10 cellular contexts compared by ENCODE assay signal in the genomic region with DNA sequence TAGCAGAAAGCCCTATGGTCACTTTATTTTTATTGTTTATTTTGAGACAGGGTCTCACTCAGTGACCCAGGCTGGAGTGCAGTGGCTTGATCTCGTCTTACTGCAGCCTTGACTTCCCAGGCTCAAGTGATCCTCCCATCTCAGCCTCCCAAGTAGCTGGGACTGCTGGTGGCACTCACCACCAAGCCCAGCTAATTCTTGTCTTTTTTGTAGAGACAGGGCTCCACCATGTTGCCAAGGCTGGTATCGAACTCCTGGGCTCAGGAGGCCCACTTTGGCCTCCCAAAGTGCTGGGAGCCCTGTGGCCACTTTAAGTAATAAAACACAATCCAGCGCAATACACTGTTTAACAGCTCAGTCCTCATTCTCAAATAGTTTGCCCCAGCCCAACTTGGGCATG.
A peak's percentile ranks its signal among the peaks of the same experiment; 100 is the strongest.
DNase-seq lines count a peak whose midpoint lies in the region; ATAC-seq, FAIRE-seq and TF ChIP-seq lines count a peak whose summit lies in the region.
"Had no signal": no experiment of that assay in that cellular context is flagged by ENCODE, and none has a peak within 500 bp of the region (broad histone marks: within the 10 kb centered on the region; RNA-seq: fewer than 3 reads in every experiment).

No MANE protein-coding gene starts in this region.

- no peak for FAIRE-seq in GM12891 (lab: Jason Lieb, UNC)
- FAIRE-seq: H54 had no signal

- no peak for TF ChIP-seq CTCF in lower lobe of right lung (IDR thresholded peaks at IDR 0.05)
- TF ChIP-seq CTCF in thyroid gland (IDR thresholded peaks at IDR 0.05): no peak

- H3K4me3 ChIP-seq in lower lobe of right lung (no peak overlapping the region), thyroid gland (replicated peaks in 1 of 3) (no peak overlapping the region)

- H3K36me3 ChIP-seq in lower lobe of right lung: no peaks in the 10 kb centered on the region
- no peaks in the 10 kb centered on the region for H3K36me3 ChIP-seq in thyroid gland

- H3K36me3 Mint-ChIP-seq in activated CD4-positive, alpha-beta T cell treated with anti-CD3 and anti-CD28 coated beads, Interleukin-2, amount 10 ng/mL, durations not matched to agents 7 days and 5 days (ENCODE audit: low read depth): no peaks in the 10 kb centered on the region
- H3K36me3 Mint-ChIP-seq in T-helper 17 cell (ENCODE audit: low read depth): peaks cover 5% of the 10 kb centered on the region

- H3K27ac Mint-ChIP-seq in activated CD4-positive, alpha-beta T cell treated with anti-CD3 and anti-CD28 coated beads, Interleukin-2, amount 10 ng/mL, durations not matched to agents 7 days and 5 days: no peak overlapping the region
- H3K27ac Mint-ChIP-seq in T-helper 17 cell: peak overlapping the region; percentile 14

- no peaks in the 10 kb centered on the region for H3K27me3 ChIP-seq in lower lobe of right lung (ENCODE audit: low read depth)
- no peaks in the 10 kb centered on the region for H3K27me3 ChIP-seq in thyroid gland

- peak overlapping the region; percentile 20 for H3K4me3 Mint-ChIP-seq in activated CD4-positive, alpha-beta T cell treated with anti-CD3 and anti-CD28 coated beads, Interleukin-2, amount 10 ng/mL, durations not matched to agents 7 days and 5 days
- H3K4me3 Mint-ChIP-seq in T-helper 17 cell: no peak overlapping the region

- no peaks in the 10 kb centered on the region for H3K9me3 Mint-ChIP-seq in activated CD4-positive, alpha-beta T cell treated with anti-CD3 and anti-CD28 coated beads, Interleukin-2, amount 10 ng/mL, durations not matched to agents 7 days and 5 days

- 90 to 100% methylated on average over 3 of the region's 3 CpGs for WGBS in thyroid gland, 2 donors

- no peak for DNase-seq in activated CD4-positive, alpha-beta T cell treated with anti-CD3 and anti-CD28 coated beads, Interleukin-2, amount 10 ng/mL, durations not matched to agents 7 days and 5 days
- DNase-seq in activated CD4-positive, alpha-beta T cell treated with anti-CD3 and anti-CD28 coated beads, Interleukin-2, amount 50 U/mL, for 4 hours: no peak
- no peak for DNase-seq in T-helper 17 cell
- no peak for DNase-seq in lower lobe of right lung
- no peak for DNase-seq in thyroid gland
- no peak for DNase-seq in GM12891 (ENCODE audit: insufficient read length, low spot score)
- DNase-seq in NCI-H1436 treated with DMSO at 0.1 percent for 48 hours (lab: John Stamatoyannopoulos, UW): no peak
- DNase-seq: DMS79 treated with DMSO at 0.1 percent for 48 hours had no signal

- intact Hi-C loops in lower lobe of right lung (cut with DNase I): no loop called here
- intact Hi-C loops in thyroid gland (cut with DNase I): no loop called here

- TF ChIP-seq POLR2A in thyroid gland (IDR thresholded peaks at IDR 0.05) (no peak), GM12891 (IDR thresholded peaks at IDR 0.05; ENCODE audit: low read depth, low read length) (no peak)

- H3K9me3 ChIP-seq in T-helper 17 cell (ENCODE audit: control insufficient read depth, low read length, poor library complexity, severe bottlenecking) (no peaks in the 10 kb centered on the region), lower lobe of right lung (no peaks in the 10 kb centered on the region), thyroid gland (no peaks in the 10 kb centered on the region)

- H3K4me1 Mint-ChIP-seq in activated CD4-positive, alpha-beta T cell treated with anti-CD3 and anti-CD28 coated beads, Interleukin-2, amount 10 ng/mL, durations not matched to agents 7 days and 5 days: peaks cover 3% of the 10 kb centered on the region
- no peaks in the 10 kb centered on the region for H3K4me1 Mint-ChIP-seq in T-helper 17 cell

- peaks cover 10% of the 10 kb centered on the region for H3K27me3 Mint-ChIP-seq in activated CD4-positive, alpha-beta T cell treated with anti-CD3 and anti-CD28 coated beads, Interleukin-2, amount 10 ng/mL, durations not matched to agents 7 days and 5 days
- H3K27me3 Mint-ChIP-seq in T-helper 17 cell: peaks cover 8% of the 10 kb centered on the region

- ATAC-seq in T-helper 17 cell (no peak), lower lobe of right lung (no peak), HG02885 (IDR thresholded peaks at IDR 0.05; ENCODE audit: poor library complexity, unreplicated experiment) (no peak)

- H3K4me1 ChIP-seq in lower lobe of right lung: peaks cover 35% of the 10 kb centered on the region
- peaks cover 29 to 30% of the 10 kb centered on the region in 2 donors for H3K4me1 ChIP-seq in thyroid gland

- H3K27ac ChIP-seq in lower lobe of right lung (peak overlapping the region; percentile 94), thyroid gland (peak overlapping the region in 2 of 3 donors; percentile 7 to 100)

- POLR2A ChIA-PET in activated CD4-positive, alpha-beta T cell treated with anti-CD3 and anti-CD28 coated beads, Interleukin-2, amount 10 ng/mL, durations not matched to agents 7 days and 5 days (lab: Charles Lee): no interaction called here

- CTCF ChIA-PET in activated CD4-positive, alpha-beta T cell treated with anti-CD3 and anti-CD28 coated beads, Interleukin-2, amount 10 ng/mL, durations not matched to agents 7 days and 5 days (lab: Charles Lee): no interaction called here

TF ChIP-seq in GM12891, 5 proteins besides CTCF, POLR2A, EP300 and RAD21:
- TF ChIP-seq SPI1 (IDR thresholded peaks at IDR 0.05; ENCODE audit: low read depth, low read length) (no peak), POU2F2 (IDR thresholded peaks at IDR 0.05; ENCODE audit: low read depth, low read length) (no peak), TAF1 (IDR thresholded peaks at IDR 0.05; ENCODE audit: low read depth, low read length) (no peak), POLR2AphosphoS5 (IDR thresholded peaks at IDR 0.05; ENCODE audit: low read depth, low read length) (no peak), PAX5 (IDR thresholded peaks at IDR 0.05; ENCODE audit: insufficient read depth, low read length, severe bottlenecking) (no peak)
